In the genomic region with DNA sequence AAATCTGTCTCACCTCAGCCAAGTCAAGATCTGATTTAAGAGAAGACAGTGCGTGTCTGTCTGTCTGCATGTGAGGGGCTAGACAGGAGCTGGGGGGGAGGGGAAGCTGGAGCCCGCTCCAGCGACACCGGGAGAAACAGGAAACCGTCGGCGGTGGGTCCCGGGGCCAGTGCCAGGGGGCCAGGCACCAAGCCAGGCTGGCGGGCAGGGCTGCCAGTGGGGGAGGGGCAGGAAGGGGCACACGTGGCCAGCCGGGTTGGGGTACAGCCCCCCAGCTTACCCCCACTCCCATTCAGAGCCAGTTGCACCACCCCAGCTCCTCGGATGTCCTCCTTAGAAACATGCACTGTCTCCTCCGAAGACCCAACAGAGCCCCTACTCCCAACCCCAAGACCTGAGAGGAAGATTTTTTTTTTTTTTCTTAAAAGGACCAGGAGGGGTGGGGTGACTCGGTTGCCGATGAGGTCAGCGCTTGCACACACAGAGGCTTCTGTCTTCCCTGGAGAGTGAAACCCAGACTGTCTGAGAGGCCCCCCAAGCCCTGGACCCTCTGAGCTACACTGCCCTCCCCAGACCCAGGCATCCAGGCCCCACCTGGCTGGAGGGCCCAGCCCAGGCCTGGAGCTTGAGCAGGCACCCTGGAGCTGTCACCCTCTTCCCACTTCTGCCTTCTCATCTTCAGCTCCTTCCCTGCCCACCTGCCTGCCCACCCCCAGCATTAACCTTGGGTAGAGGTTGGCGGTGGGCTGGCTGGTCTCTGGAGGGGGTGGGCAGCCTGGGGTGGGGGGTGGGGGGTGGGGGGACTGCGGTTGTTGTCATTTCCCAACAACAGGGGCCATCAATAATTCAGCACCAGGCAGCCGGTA, we compare ENCODE assay signal across 9 cellular contexts. TPM values are rescaled to one million over a fixed set of nuclear protein-coding genes. Genes with fewer than 3 reads are reported as not detected.
DNase-seq lines count a peak whose midpoint lies in the region; ATAC-seq, FAIRE-seq and TF ChIP-seq lines count a peak whose summit lies in the region.
"Had no signal": no experiment of that assay in that cellular context is flagged by ENCODE, and none has a peak within 500 bp of the region (broad histone marks: within the 10 kb centered on the region; RNA-seq: fewer than 3 reads in every experiment).

No MANE protein-coding gene starts in this region.

- CTCF ChIA-PET in SK-N-SH (lab: Yijun Ruan, JAX) (interaction anchor here (1.0 to 14.8 kb wide), 5 partner anchors 29 to 51 kb away, joined by 3 to 205 read pairs (median 4); a partner anchor contains a TSS), K562 (lab: Yijun Ruan, JAX; ENCODE audit: low intra/inter-chr PET ratio) (no interaction called here)

- TF ChIP-seq EP300 in SK-N-SH (IDR thresholded peaks at IDR 0.05; ENCODE audit: borderline replicate concordance in 1 of 2, low read depth in 1 of 2, low read length in 1 of 2) (peak in 1 of 2 experiments; percentile 32; a peak in 1 of 4 replicates), K562 (IDR thresholded peaks at IDR 0.05; ENCODE audit: low read length) (no peak)

- peaks cover 39% of the 10 kb centered on the region for H3F3A ChIP-seq in SK-N-SH (replicated peaks; ENCODE audit: insufficient read depth)

- POLR2A ChIA-PET in SK-N-SH (lab: Yijun Ruan, JAX): interaction anchor here (1.2 kb wide), 1 partner anchor 8 kb away, joined by 5 read pairs; no protein-coding TSS in a partner anchor
- POLR2A ChIA-PET in K562 (lab: Yijun Ruan, JAX): interaction anchor here (0.7 to 2.3 kb wide), 5 partner anchors 8 to 51 kb away, joined by 3 to 9 read pairs (median 4); a partner anchor contains a TSS

- H3K27ac ChIP-seq in SK-N-SH (ENCODE audit: low read depth in 2 of 2, low read length in 1 of 2) (peak overlapping the region; percentile 78 to 83), K562 (ENCODE audit: extremely low read depth, low read depth, low read length) (no peak overlapping the region), right lobe of liver (peak overlapping the region in 2 of 3 donors; percentile 24 to 47), thymus (ENCODE audit: low read depth) (peak overlapping the region; percentile 56)
- H3K27ac ChIP-seq: C4-2B had no signal

- in situ Hi-C loops in K562 (cut with MboI): no loop called here

- FAIRE-seq in K562 (lab: Jason Lieb, UNC): no peak

- ATAC-seq in SK-N-SH treated with all-trans-retinoic acid at 6 μM for 48 hours (no peak; the same call in 2 of the 3 replicates), K562 (no peak), right lobe of liver (no peak), HG03432 (IDR thresholded peaks at IDR 0.05; ENCODE audit: unreplicated experiment) (no peak), GM21360 (IDR thresholded peaks at IDR 0.05; ENCODE audit: unreplicated experiment) (no peak), HG03196 (IDR thresholded peaks at IDR 0.05; ENCODE audit: unreplicated experiment) (no peak)

- H3K9me1 ChIP-seq in K562 (ENCODE audit: control insufficient read depth, insufficient read depth, low read length): peaks cover 7% of the 10 kb centered on the region

- no peaks in the 10 kb centered on the region for H3K9me2 ChIP-seq in SK-N-SH

- TF ChIP-seq RAD21 in SK-N-SH (IDR thresholded peaks at IDR 0.05; ENCODE audit: low read length) (no peak), K562 (CRISPR knock-in tag; conservative IDR thresholded peaks at IDR 0.05 in 1 of 2, IDR thresholded peaks at IDR 0.05 in 1 of 2) (no peak)

- H4K20me1 ChIP-seq in SK-N-SH (ENCODE audit: insufficient read depth): peaks cover 65% of the 10 kb centered on the region
- peaks cover 10% of the 10 kb centered on the region; the same call in 1 of the 2 replicates for H4K20me1 ChIP-seq in K562 (replicated peaks; ENCODE audit: control insufficient read depth, insufficient read depth, low read length)

- H3K9ac ChIP-seq in SK-N-SH (peak overlapping the region; percentile 57; the same call in 1 of the 2 replicates), K562 (ENCODE audit: insufficient read depth in 1 of 2, low read depth in 2 of 2, low read length in 2 of 2) (peak overlapping the region in 1 of 2 experiments; percentile 93; a peak in 2 of 4 replicates)

- intact Hi-C loops in K562 (cut with micrococcal nuclease): no loop called here
- intact Hi-C loops in right lobe of liver (cut with DNase I): loop anchor here in 1 of 2 donors (5.0 kb wide), 1 partner anchor 36 kb away; no protein-coding TSS in a partner anchor

- peak; percentile 48 for DNase-seq in SK-N-SH
- no peak for DNase-seq in K562 (ENCODE audit: extremely low read depth in 1 of 4, low spot score in 3 of 4)
- peak in 1 of 3 donors; percentile 39 for DNase-seq in right lobe of liver

- TF ChIP-seq CTCF in SK-N-SH (IDR thresholded peaks at IDR 0.05) (no peak), K562 (IDR thresholded peaks at IDR 0.05 in 2 of 3, conservative IDR thresholded peaks at IDR 0.05 in 1 of 3; ENCODE audit: insufficient read depth in 2 of 3, low read depth in 1 of 3, low read length in 3 of 3) (no peak), right lobe of liver (IDR thresholded peaks at IDR 0.05) (no peak)

- H3K9me3 ChIP-seq in SK-N-SH (no peaks in the 10 kb centered on the region), K562 (replicated peaks; ENCODE audit: control insufficient read depth, insufficient read depth, low read depth, low read length) (no peaks in the 10 kb centered on the region), right lobe of liver (no peaks in the 10 kb centered on the region), thymus (ENCODE audit: control insufficient read depth) (no peaks in the 10 kb centered on the region)

- H2AFZ ChIP-seq in SK-N-SH (ENCODE audit: low read depth) (no peak overlapping the region), K562 (ENCODE audit: low read depth, low read length) (no peak overlapping the region)

- 16% methylated on average over 19 of the region's 19 CpGs for WGBS in SK-N-SH (ENCODE audit: low lambda C conversion rate)
- WGBS in K562 (ENCODE audit: insufficient coverage, low coverage, missing lambda C conversion rate): 85% methylated on average over 8 of the region's 19 CpGs
- WGBS in right lobe of liver (ENCODE audit: insufficient coverage, low coverage, low lambda C conversion rate, missing lambda C conversion rate): 13% methylated on average over 7 of the region's 19 CpGs
- WGBS in thymus: 6% methylated on average over 19 of the region's 19 CpGs

- H3K4me2 ChIP-seq in SK-N-SH (peak overlapping the region; percentile 98), K562 (ENCODE audit: insufficient read depth, low read length) (no peak overlapping the region)

- H3K4me1 ChIP-seq in SK-N-SH (ENCODE audit: control insufficient read depth in 1 of 2, insufficient read depth in 2 of 2, low read depth in 1 of 2, low read length in 1 of 2) (peaks cover 26 to 39% of the 10 kb centered on the region in 2 experiments), K562 (replicated peaks in 1 of 2; ENCODE audit: control insufficient read depth in 2 of 2, insufficient read depth in 2 of 2, low read length in 2 of 2) (peaks cover 22 to 66% of the 10 kb centered on the region in 2 experiments), right lobe of liver (peaks cover 0 to 29% (median 8%) of the 10 kb centered on the region in 4 donors), thymus (ENCODE audit: control insufficient read depth, insufficient read depth, low read length) (peaks cover 27% of the 10 kb centered on the region)

- TF ChIP-seq POLR2A in K562 (conservative IDR thresholded peaks at IDR 0.05) (no peak), right lobe of liver (IDR thresholded peaks at IDR 0.05) (no peak)

- H3K36me3 ChIP-seq in SK-N-SH (replicated peaks in 1 of 2; ENCODE audit: control insufficient read depth in 1 of 2, insufficient read depth in 2 of 2, low read length in 1 of 2) (peaks cover 10 to 23% of the 10 kb centered on the region in 2 experiments), K562 (ENCODE audit: control insufficient read depth, insufficient read depth, low read length) (peaks cover 49% of the 10 kb centered on the region; the same call in 2 of the 3 replicates), right lobe of liver (peaks cover 0 to 16% (median 5%) of the 10 kb centered on the region in 4 donors), thymus (ENCODE audit: control insufficient read depth, insufficient read depth) (peaks cover 13% of the 10 kb centered on the region)

- H3K4me3 ChIP-seq in SK-N-SH (ENCODE audit: low read depth in 2 of 2, low read length in 1 of 2) (peak overlapping the region; percentile 17 to 76), K562 (no peak overlapping the region), right lobe of liver (no peak overlapping the region), thymus (ENCODE audit: low read length) (no peak overlapping the region)

- H3K27me3 ChIP-seq in SK-N-SH (ENCODE audit: insufficient read depth) (no peaks in the 10 kb centered on the region), K562 (ENCODE audit: control insufficient read depth in 2 of 2, insufficient read depth in 2 of 2, low read length in 2 of 2) (no peaks in the 10 kb centered on the region), right lobe of liver (no peaks in the 10 kb centered on the region), thymus (ENCODE audit: control insufficient read depth, insufficient read depth) (peaks cover 3% of the 10 kb centered on the region)

- H3K79me2 ChIP-seq in SK-N-SH (ENCODE audit: insufficient read depth) (peaks cover 78% of the 10 kb centered on the region), K562 (ENCODE audit: control insufficient read depth, insufficient read depth, low read length) (peaks cover 52% of the 10 kb centered on the region)

- no TSS peak for BruUV-seq in K562 (replicated peaks; lab: Mats Ljungman, UMichigan)

RNA-seq across cellular contexts. Expression of a gene that starts 4.0 kb away (rescaled TPM):
- polyA plus RNA-seq in SK-N-SH (2012; rRNA removed) (89.6 and 94.5 TPM in 2 replicates), K562 (2011; rRNA removed) (27.0 and 41.5 TPM in 2 replicates), K562 (2014; fragmentation: Illumina TruSeq; extraction: Trizol) (28.9 and 45.7 TPM in 2 replicates), K562 (2014; fragmentation: Nextera tagmentation; extraction: Ambion mirVana) (under 1 TPM; 0.03 to 0.13 TPM), K562 (2014; rRNA removed) (54.9 and 62.2 TPM in 2 replicates), thymus (53.7 TPM)
- 38.5 and 54.1 TPM in 2 replicates for polyA plus RNA-seq in SK-N-SH (2012; cell fraction: cytosol; rRNA removed)
- 101 and 184 TPM in 2 replicates for polyA plus RNA-seq in SK-N-SH (2012; cell fraction: nucleus; rRNA removed)
- 105 and 266 TPM in 2 replicates for total RNA-seq in K562 (2011; cell fraction: chromatin; rRNA removed; ENCODE audit: low replicate concordance)
- total RNA-seq in K562 (2011; cell fraction: nucleolus; rRNA removed): 150 and 152 TPM in 2 replicates
- total RNA-seq in K562 (2011; cell fraction: nucleoplasm; rRNA removed): 89.4 and 93.6 TPM in 2 replicates
- total RNA-seq in K562 (2014; rRNA removed) (27.1 and 29.8 TPM in 2 replicates), K562 (2014; rRNA removed; fragmentation: Illumina TruSeq; extraction: Trizol) (19.0 and 20.0 TPM in 2 replicates), K562 (2015; rRNA removed; fragmentation: Illumina TruSeq; extraction: Trizol) (26.5 and 30.0 TPM in 2 replicates), K562 (2021) (72.7 and 75.4 TPM in 2 replicates), right lobe of liver (10 to 100 TPM; 15.4 to 35.7 (median 30.5) TPM)
- polyA plus RNA-seq in K562 (2011; cell fraction: cytosol; rRNA removed): 33.1 and 53.6 TPM in 2 replicates
- polyA plus RNA-seq in K562 (2011; cell fraction: nucleus; rRNA removed): 142 and 197 TPM in 2 replicates
- polyA plus RNA-seq in K562 (2012): 34.3 and 44.0 TPM in 2 replicates
- polyA minus RNA-seq in K562 (2011; rRNA and poly(A)+ RNA removed): 16.2 and 21.5 TPM in 2 replicates
- polyA minus RNA-seq in K562 (2011; cell fraction: cytosol; rRNA and poly(A)+ RNA removed): 31.7 and 33.0 TPM in 2 replicates
- polyA minus RNA-seq in K562 (2011; cell fraction: nucleus; rRNA and poly(A)+ RNA removed): 30.3 and 43.7 TPM in 2 replicates

RNA-seq across cellular contexts. Expression of a gene that starts 8.5 kb away (rescaled TPM):
- polyA plus RNA-seq in SK-N-SH (2012; rRNA removed) (42.1 and 47.2 TPM in 2 replicates), K562 (2011; rRNA removed) (49.3 and 61.9 TPM in 2 replicates), K562 (2014; fragmentation: Illumina TruSeq; extraction: Trizol) (90.0 and 90.7 TPM in 2 replicates), K562 (2014; fragmentation: Nextera tagmentation; extraction: Ambion mirVana) (under 1 TPM; 0.62 to 0.89 TPM), K562 (2014; rRNA removed) (54.2 and 55.4 TPM in 2 replicates), thymus (31.4 TPM)
- polyA plus RNA-seq in SK-N-SH (2012; cell fraction: cytosol; rRNA removed): 26.1 and 35.6 TPM in 2 replicates
- polyA plus RNA-seq in SK-N-SH (2012; cell fraction: nucleus; rRNA removed): 27.6 and 44.6 TPM in 2 replicates
- 22.4 and 48.7 TPM in 2 replicates for total RNA-seq in K562 (2011; cell fraction: chromatin; rRNA removed; ENCODE audit: low replicate concordance)
- 25.8 and 28.0 TPM in 2 replicates for total RNA-seq in K562 (2011; cell fraction: nucleolus; rRNA removed)
- total RNA-seq in K562 (2011; cell fraction: nucleoplasm; rRNA removed): 24.6 and 32.8 TPM in 2 replicates
- total RNA-seq in K562 (2014; rRNA removed) (22.7 and 25.2 TPM in 2 replicates), K562 (2014; rRNA removed; fragmentation: Illumina TruSeq; extraction: Trizol) (16.6 and 21.4 TPM in 2 replicates), K562 (2015; rRNA removed; fragmentation: Illumina TruSeq; extraction: Trizol) (31.4 and 33.3 TPM in 2 replicates), K562 (2021) (54.9 and 56.0 TPM in 2 replicates), right lobe of liver (10 to 100 TPM; 12.3 to 14.8 (median 13.5) TPM)
- polyA plus RNA-seq in K562 (2011; cell fraction: cytosol; rRNA removed): 72.0 and 94.0 TPM in 2 replicates
- 46.6 and 64.9 TPM in 2 replicates for polyA plus RNA-seq in K562 (2011; cell fraction: nucleus; rRNA removed)
- polyA plus RNA-seq in K562 (2012): 48.3 and 56.6 TPM in 2 replicates
- 18.3 and 32.8 TPM in 2 replicates for polyA minus RNA-seq in K562 (2011; rRNA and poly(A)+ RNA removed)
- 31.4 and 33.4 TPM in 2 replicates for polyA minus RNA-seq in K562 (2011; cell fraction: cytosol; rRNA and poly(A)+ RNA removed)
- 7.9 and 9.6 TPM in 2 replicates for polyA minus RNA-seq in K562 (2011; cell fraction: nucleus; rRNA and poly(A)+ RNA removed)

RNA-seq across cellular contexts. Expression of a gene that starts 18.2 kb away (rescaled TPM):
- polyA plus RNA-seq in SK-N-SH (2012; rRNA removed) (8.6 and 16.9 TPM in 2 replicates), K562 (2011; rRNA removed) (3.0 and 5.8 TPM in 2 replicates), K562 (2014; fragmentation: Illumina TruSeq; extraction: Trizol) (12.0 and 21.5 TPM in 2 replicates), K562 (2014; fragmentation: Nextera tagmentation; extraction: Ambion mirVana) (under 1 TPM; 0.07 to 0.13 TPM), K562 (2014; rRNA removed) (18.9 and 19.9 TPM in 2 replicates), thymus (52.2 TPM)
- 7.7 and 12.5 TPM in 2 replicates for polyA plus RNA-seq in SK-N-SH (2012; cell fraction: cytosol; rRNA removed)
- polyA plus RNA-seq in SK-N-SH (2012; cell fraction: nucleus; rRNA removed): 67.2 and 121 TPM in 2 replicates
- 24.1 and 86.8 TPM in 2 replicates for total RNA-seq in K562 (2011; cell fraction: chromatin; rRNA removed; ENCODE audit: low replicate concordance)
- 64.6 and 65.9 TPM in 2 replicates for total RNA-seq in K562 (2011; cell fraction: nucleolus; rRNA removed)
- total RNA-seq in K562 (2011; cell fraction: nucleoplasm; rRNA removed): 39.3 and 41.3 TPM in 2 replicates
- total RNA-seq in K562 (2014; rRNA removed) (13.6 and 13.7 TPM in 2 replicates), K562 (2014; rRNA removed; fragmentation: Illumina TruSeq; extraction: Trizol) (1.5 and 2.2 TPM in 2 replicates), K562 (2015; rRNA removed; fragmentation: Illumina TruSeq; extraction: Trizol) (8.6 and 8.7 TPM in 2 replicates), K562 (2021) (37.6 and 44.7 TPM in 2 replicates), right lobe of liver (10 to 100 TPM; 19.9 to 53.6 (median 35.2) TPM)
- polyA plus RNA-seq in K562 (2011; cell fraction: cytosol; rRNA removed): 4.3 and 10.0 TPM in 2 replicates
- polyA plus RNA-seq in K562 (2011; cell fraction: nucleus; rRNA removed): 37.3 and 64.7 TPM in 2 replicates
- 24.4 and 27.9 TPM in 2 replicates for polyA plus RNA-seq in K562 (2012)
- polyA minus RNA-seq in K562 (2011; rRNA and poly(A)+ RNA removed): 1.8 and 2.4 TPM in 2 replicates
- polyA minus RNA-seq in K562 (2011; cell fraction: cytosol; rRNA and poly(A)+ RNA removed): 12.8 and 21.3 TPM in 2 replicates
- 14.4 and 16.6 TPM in 2 replicates for polyA minus RNA-seq in K562 (2011; cell fraction: nucleus; rRNA and poly(A)+ RNA removed)

RNA-seq across cellular contexts. Expression of a gene that starts 30.8 kb away (rescaled TPM):
- 3.5 and 4.0 TPM in 2 replicates for polyA plus RNA-seq in SK-N-SH (2012; rRNA removed)
- 1.7 and 2.6 TPM in 2 replicates for polyA plus RNA-seq in SK-N-SH (2012; cell fraction: cytosol; rRNA removed)
- 3.4 and 4.3 TPM in 2 replicates for polyA plus RNA-seq in SK-N-SH (2012; cell fraction: nucleus; rRNA removed)
- total RNA-seq in K562 (2011; cell fraction: chromatin; rRNA removed; ENCODE audit: low replicate concordance): 21.1 and 52.8 TPM in 2 replicates
- total RNA-seq in K562 (2011; cell fraction: nucleolus; rRNA removed): 30.7 and 40.2 TPM in 2 replicates
- 23.1 and 30.6 TPM in 2 replicates for total RNA-seq in K562 (2011; cell fraction: nucleoplasm; rRNA removed)
- total RNA-seq in K562 (2014; rRNA removed): 8.3 and 11.5 TPM in 2 replicates
- 5.3 and 6.1 TPM in 2 replicates for total RNA-seq in K562 (2014; rRNA removed; fragmentation: Illumina TruSeq; extraction: Trizol)
- 7.6 and 8.2 TPM in 2 replicates for total RNA-seq in K562 (2015; rRNA removed; fragmentation: Illumina TruSeq; extraction: Trizol)
- 17.9 and 19.9 TPM in 2 replicates for total RNA-seq in K562 (2021)
- polyA plus RNA-seq in K562 (2011; rRNA removed): 4.2 and 8.3 TPM in 2 replicates
- 5.2 and 8.1 TPM in 2 replicates for polyA plus RNA-seq in K562 (2011; cell fraction: cytosol; rRNA removed)
- 7.2 and 8.4 TPM in 2 replicates for polyA plus RNA-seq in K562 (2011; cell fraction: nucleus; rRNA removed)
- polyA plus RNA-seq in K562 (2012): 8.0 and 13.2 TPM in 2 replicates
- polyA plus RNA-seq in K562 (2014; fragmentation: Illumina TruSeq; extraction: Trizol): 6.5 and 8.6 TPM in 2 replicates
- 1 to 10 TPM; 1.3 to 2.2 TPM for polyA plus RNA-seq in K562 (2014; fragmentation: Nextera tagmentation; extraction: Ambion mirVana)
- 6.2 and 7.4 TPM in 2 replicates for polyA plus RNA-seq in K562 (2014; rRNA removed)
- 10.0 and 13.2 TPM in 2 replicates for polyA minus RNA-seq in K562 (2011; rRNA and poly(A)+ RNA removed)
- polyA minus RNA-seq in K562 (2011; cell fraction: cytosol; rRNA and poly(A)+ RNA removed): 6.9 TPM in 2 replicates
- 9.0 and 12.9 TPM in 2 replicates for polyA minus RNA-seq in K562 (2011; cell fraction: nucleus; rRNA and poly(A)+ RNA removed)
- 1 to 10 TPM; 1.9 to 3.9 (median 3.4) TPM for total RNA-seq in right lobe of liver
- 3.6 TPM for polyA plus RNA-seq in thymus

RNA-seq across cellular contexts. Expression of a gene that starts 33.4 kb away (rescaled TPM):
- polyA plus RNA-seq in SK-N-SH (2012; rRNA removed): 30.2 and 31.1 TPM in 2 replicates
- 15.7 and 23.9 TPM in 2 replicates for polyA plus RNA-seq in SK-N-SH (2012; cell fraction: cytosol; rRNA removed)
- polyA plus RNA-seq in SK-N-SH (2012; cell fraction: nucleus; rRNA removed): 29.2 and 30.8 TPM in 2 replicates
- 11.8 and 32.9 TPM in 2 replicates for total RNA-seq in K562 (2011; cell fraction: chromatin; rRNA removed; ENCODE audit: low replicate concordance)
- 28.2 and 29.9 TPM in 2 replicates for total RNA-seq in K562 (2011; cell fraction: nucleolus; rRNA removed)
- 20.2 and 21.2 TPM in 2 replicates for total RNA-seq in K562 (2011; cell fraction: nucleoplasm; rRNA removed)
- 37.5 and 53.6 TPM in 2 replicates for total RNA-seq in K562 (2014; rRNA removed)
- total RNA-seq in K562 (2014; rRNA removed; fragmentation: Illumina TruSeq; extraction: Trizol): 12.5 and 16.8 TPM in 2 replicates
- total RNA-seq in K562 (2015; rRNA removed; fragmentation: Illumina TruSeq; extraction: Trizol): 24.1 and 24.5 TPM in 2 replicates
- total RNA-seq in K562 (2021): 35.9 and 37.3 TPM in 2 replicates
- polyA plus RNA-seq in K562 (2011; rRNA removed): 29.2 and 36.2 TPM in 2 replicates
- polyA plus RNA-seq in K562 (2011; cell fraction: cytosol; rRNA removed): 52.8 and 104 TPM in 2 replicates
- 35.0 and 53.5 TPM in 2 replicates for polyA plus RNA-seq in K562 (2011; cell fraction: nucleus; rRNA removed)
- polyA plus RNA-seq in K562 (2012): 28.1 and 29.6 TPM in 2 replicates
- 31.3 and 34.0 TPM in 2 replicates for polyA plus RNA-seq in K562 (2014; fragmentation: Illumina TruSeq; extraction: Trizol)
- 1 to 10 TPM; 4.3 to 4.7 TPM for polyA plus RNA-seq in K562 (2014; fragmentation: Nextera tagmentation; extraction: Ambion mirVana)
- polyA plus RNA-seq in K562 (2014; rRNA removed): 43.0 and 47.8 TPM in 2 replicates
- polyA minus RNA-seq in K562 (2011; rRNA and poly(A)+ RNA removed): 9.9 and 15.1 TPM in 2 replicates
- 15.5 and 17.2 TPM in 2 replicates for polyA minus RNA-seq in K562 (2011; cell fraction: cytosol; rRNA and poly(A)+ RNA removed)
- 8.8 and 9.7 TPM in 2 replicates for polyA minus RNA-seq in K562 (2011; cell fraction: nucleus; rRNA and poly(A)+ RNA removed)
- total RNA-seq in right lobe of liver: 10 to 100 TPM in 5 of 6 experiments, 1 to 10 TPM in 1; 8.1 to 18.0 (median 15.0) TPM
- 36.9 TPM for polyA plus RNA-seq in thymus

Comparison
In these comparisons a context has a peak if more than half of its experiments do, and no peak if none do; other contexts are left out.
1. H3K4me3 ChIP-seq: peak in SK-N-SH (2 of 2); none in K562 (single experiment), right lobe of liver (0 of 3) and thymus (single experiment).